1 cellular context compared by ENCODE assay signal in the genomic region with DNA sequence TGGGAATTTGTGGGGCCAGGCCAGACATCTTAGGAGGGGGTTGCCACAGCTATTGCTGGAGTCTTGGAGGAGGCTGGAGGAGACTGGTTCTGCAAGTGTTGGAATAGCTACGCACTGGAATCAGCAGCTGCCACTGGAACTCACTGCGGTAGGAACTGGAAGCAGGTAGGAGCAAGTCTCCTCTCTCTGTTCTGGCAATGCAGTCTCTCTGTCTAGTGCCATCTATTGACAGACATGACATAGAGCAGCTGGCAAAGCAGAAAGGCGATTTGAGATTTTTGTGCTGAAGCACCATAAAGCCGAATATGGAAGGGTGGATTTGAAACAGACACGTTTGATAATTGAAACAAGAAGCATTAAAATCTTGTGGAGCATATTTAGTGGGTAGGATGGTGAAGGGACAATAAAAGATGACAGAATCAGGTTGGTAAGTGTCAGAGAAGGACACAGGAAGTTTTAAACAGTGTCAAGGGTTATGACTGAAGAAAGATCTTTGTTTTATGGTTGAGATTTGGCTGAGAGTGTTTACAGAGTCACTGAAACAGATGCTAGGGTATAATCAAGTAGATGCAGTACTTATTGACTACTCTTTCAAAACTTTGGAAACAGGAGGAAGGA.
A peak's percentile ranks its signal among the peaks of the same experiment; 100 is the strongest.
TF ChIP-seq lines count a peak whose summit lies in the region.

No MANE protein-coding gene starts in this region.

TF ChIP-seq in HEK293, 187 proteins besides CTCF, POLR2A, EP300 and RAD21 (continued from another document):
- TF ChIP-seq, protein P1, sequence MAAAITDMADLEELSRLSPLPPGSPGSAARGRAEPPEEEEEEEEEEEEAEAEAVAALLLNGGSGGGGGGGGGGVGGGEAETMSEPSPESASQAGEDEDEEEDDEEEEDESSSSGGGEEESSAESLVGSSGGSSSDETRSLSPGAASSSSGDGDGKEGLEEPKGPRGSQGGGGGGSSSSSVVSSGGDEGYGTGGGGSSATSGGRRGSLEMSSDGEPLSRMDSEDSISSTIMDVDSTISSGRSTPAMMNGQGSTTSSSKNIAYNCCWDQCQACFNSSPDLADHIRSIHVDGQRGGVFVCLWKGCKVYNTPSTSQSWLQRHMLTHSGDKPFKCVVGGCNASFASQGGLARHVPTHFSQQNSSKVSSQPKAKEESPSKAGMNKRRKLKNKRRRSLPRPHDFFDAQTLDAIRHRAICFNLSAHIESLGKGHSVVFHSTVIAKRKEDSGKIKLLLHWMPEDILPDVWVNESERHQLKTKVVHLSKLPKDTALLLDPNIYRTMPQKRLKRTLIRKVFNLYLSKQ (tag by site-specific recombination; IDR thresholded peaks at IDR 0.05; ENCODE audit: borderline replicate concordance), result no peak
- TF ChIP-seq ZNF585B (tag by site-specific recombination; IDR thresholded peaks at IDR 0.05) (no peak), GLI2 (tag by site-specific recombination; IDR thresholded peaks at IDR 0.05; ENCODE audit: borderline replicate concordance, low read depth) (no peak), ZNF571 (tag by site-specific recombination; IDR thresholded peaks at IDR 0.05) (no peak), ZNF530 (tag by site-specific recombination; IDR thresholded peaks at IDR 0.05; ENCODE audit: low read depth) (no peak), ZNF548 (tag by site-specific recombination; IDR thresholded peaks at IDR 0.05) (no peak), ZNF274 (IDR thresholded peaks at IDR 0.05; ENCODE audit: low read length) (no peak), ZNF274 (tag by site-specific recombination; IDR thresholded peaks at IDR 0.05; ENCODE audit: borderline replicate concordance) (no peak), ZNF596 (tag by site-specific recombination; IDR thresholded peaks at IDR 0.05) (peak; percentile 77), HIC1 (tag by site-specific recombination; IDR thresholded peaks at IDR 0.05) (no peak), ZNF660 (tag by site-specific recombination; IDR thresholded peaks at IDR 0.05) (0 out of 2 replicates have a peak, but pooled peaks have one; percentile 21), IKZF3 (tag by site-specific recombination; IDR thresholded peaks at IDR 0.05) (no peak), ZNF837 (tag by site-specific recombination; IDR thresholded peaks at IDR 0.05) (no peak), ZNF121 (tag by site-specific recombination; IDR thresholded peaks at IDR 0.05) (no peak), ZNF292 (tag by site-specific recombination; IDR thresholded peaks at IDR 0.05; ENCODE audit: borderline replicate concordance, low read depth) (no peak), ZBTB7A (tag by site-specific recombination; IDR thresholded peaks at IDR 0.05; ENCODE audit: low read depth) (no peak), ZNF792 (tag by site-specific recombination; IDR thresholded peaks at IDR 0.05) (no peak), ZNF639 (tag by site-specific recombination; IDR thresholded peaks at IDR 0.05) (no peak), WT1 (tag by site-specific recombination; IDR thresholded peaks at IDR 0.05) (no peak), ZNF664 (tag by site-specific recombination; IDR thresholded peaks at IDR 0.05) (no peak), ZNF24 (tag by site-specific recombination; IDR thresholded peaks at IDR 0.05) (no peak), ZIC2 (tag by site-specific recombination; IDR thresholded peaks at IDR 0.05) (no peak), ZFP69B (tag by site-specific recombination; IDR thresholded peaks at IDR 0.05) (no peak), ZNF112 (tag by site-specific recombination; IDR thresholded peaks at IDR 0.05) (no peak), ZEB2 (tag by site-specific recombination; IDR thresholded peaks at IDR 0.05) (no peak), ZBTB1 (tag by site-specific recombination; IDR thresholded peaks at IDR 0.05) (no peak), ZNF600 (tag by site-specific recombination; IDR thresholded peaks at IDR 0.05) (peak; percentile 80), ZNF341 (tag by site-specific recombination; IDR thresholded peaks at IDR 0.05; ENCODE audit: low read depth) (no peak), ZNF777 (tag by site-specific recombination; IDR thresholded peaks at IDR 0.05; ENCODE audit: borderline replicate concordance) (no peak), ZNF248 (tag by site-specific recombination; IDR thresholded peaks at IDR 0.05) (no peak), HOXC10 (CRISPR knock-in tag; IDR thresholded peaks at IDR 0.05) (no peak), ZNF529 (tag by site-specific recombination; IDR thresholded peaks at IDR 0.05; ENCODE audit: insufficient replicate concordance) (no peak), ZNF654 (tag by site-specific recombination; IDR thresholded peaks at IDR 0.05; ENCODE audit: low read depth) (peak; percentile 46), ZNF544 (tag by site-specific recombination; IDR thresholded peaks at IDR 0.05) (no peak), ZNF155 (tag by site-specific recombination; IDR thresholded peaks at IDR 0.05) (no peak), OSR2 (tag by site-specific recombination; IDR thresholded peaks at IDR 0.05) (peak; percentile 52; the same call in 1 of the 2 replicates)
- TF ChIP-seq, protein P2, sequence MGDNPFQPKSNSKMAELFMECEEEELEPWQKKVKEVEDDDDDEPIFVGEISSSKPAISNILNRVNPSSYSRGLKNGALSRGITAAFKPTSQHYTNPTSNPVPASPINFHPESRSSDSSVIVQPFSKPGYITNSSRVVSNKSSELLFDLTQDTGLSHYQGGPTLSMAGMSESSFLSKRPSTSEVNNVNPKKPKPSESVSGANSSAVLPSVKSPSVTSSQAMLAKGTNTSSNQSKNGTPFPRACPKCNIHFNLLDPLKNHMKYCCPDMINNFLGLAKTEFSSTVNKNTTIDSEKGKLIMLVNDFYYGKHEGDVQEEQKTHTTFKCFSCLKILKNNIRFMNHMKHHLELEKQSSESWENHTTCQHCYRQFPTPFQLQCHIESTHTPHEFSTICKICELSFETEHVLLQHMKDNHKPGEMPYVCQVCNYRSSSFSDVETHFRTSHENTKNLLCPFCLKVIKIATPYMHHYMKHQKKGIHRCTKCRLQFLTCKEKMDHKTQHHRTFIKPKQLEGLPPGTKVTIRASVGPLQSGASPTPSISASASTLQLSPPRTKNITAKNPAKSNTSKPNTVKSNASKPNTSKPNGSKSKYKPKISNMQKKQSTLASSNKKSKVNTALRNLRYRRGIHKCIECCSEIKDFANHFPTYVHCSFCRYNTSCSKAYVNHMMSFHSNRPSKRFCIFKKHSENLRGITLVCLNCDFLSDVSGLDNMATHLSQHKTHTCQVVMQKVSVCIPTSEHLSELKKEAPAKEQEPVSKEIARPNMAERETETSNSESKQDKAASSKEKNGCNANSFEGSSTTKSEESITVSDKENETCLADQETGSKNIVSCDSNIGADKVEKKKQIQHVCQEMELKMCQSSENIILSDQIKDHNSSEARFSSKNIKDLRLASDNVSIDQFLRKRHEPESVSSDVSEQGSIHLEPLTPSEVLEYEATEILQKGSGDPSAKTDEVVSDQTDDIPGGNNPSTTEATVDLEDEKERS (tag by site-specific recombination; IDR thresholded peaks at IDR 0.05), result no peak
- TF ChIP-seq, protein P3, sequence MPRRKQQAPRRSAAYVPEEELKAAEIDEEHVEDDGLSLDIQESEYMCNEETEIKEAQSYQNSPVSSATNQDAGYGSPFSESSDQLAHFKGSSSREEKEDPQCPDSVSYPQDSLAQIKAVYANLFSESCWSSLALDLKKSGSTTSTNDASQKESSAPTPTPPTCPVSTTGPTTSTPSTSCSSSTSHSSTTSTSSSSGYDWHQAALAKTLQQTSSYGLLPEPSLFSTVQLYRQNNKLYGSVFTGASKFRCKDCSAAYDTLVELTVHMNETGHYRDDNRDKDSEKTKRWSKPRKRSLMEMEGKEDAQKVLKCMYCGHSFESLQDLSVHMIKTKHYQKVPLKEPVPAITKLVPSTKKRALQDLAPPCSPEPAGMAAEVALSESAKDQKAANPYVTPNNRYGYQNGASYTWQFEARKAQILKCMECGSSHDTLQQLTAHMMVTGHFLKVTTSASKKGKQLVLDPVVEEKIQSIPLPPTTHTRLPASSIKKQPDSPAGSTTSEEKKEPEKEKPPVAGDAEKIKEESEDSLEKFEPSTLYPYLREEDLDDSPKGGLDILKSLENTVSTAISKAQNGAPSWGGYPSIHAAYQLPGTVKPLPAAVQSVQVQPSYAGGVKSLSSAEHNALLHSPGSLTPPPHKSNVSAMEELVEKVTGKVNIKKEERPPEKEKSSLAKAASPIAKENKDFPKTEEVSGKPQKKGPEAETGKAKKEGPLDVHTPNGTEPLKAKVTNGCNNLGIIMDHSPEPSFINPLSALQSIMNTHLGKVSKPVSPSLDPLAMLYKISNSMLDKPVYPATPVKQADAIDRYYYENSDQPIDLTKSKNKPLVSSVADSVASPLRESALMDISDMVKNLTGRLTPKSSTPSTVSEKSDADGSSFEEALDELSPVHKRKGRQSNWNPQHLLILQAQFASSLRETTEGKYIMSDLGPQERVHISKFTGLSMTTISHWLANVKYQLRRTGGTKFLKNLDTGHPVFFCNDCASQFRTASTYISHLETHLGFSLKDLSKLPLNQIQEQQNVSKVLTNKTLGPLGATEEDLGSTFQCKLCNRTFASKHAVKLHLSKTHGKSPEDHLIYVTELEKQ (tag by site-specific recombination; IDR thresholded peaks at IDR 0.05; ENCODE audit: borderline replicate concordance), result no peak
- TF ChIP-seq, protein P4, sequence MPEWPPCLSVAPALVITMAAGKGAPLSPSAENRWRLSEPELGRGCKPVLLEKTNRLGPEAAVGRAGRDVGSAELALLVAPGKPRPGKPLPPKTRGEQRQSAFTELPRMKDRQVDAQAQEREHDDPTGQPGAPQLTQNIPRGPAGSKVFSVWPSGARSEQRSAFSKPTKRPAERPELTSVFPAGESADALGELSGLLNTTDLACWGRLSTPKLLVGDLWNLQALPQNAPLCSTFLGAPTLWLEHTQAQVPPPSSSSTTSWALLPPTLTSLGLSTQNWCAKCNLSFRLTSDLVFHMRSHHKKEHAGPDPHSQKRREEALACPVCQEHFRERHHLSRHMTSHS (tag by site-specific recombination; IDR thresholded peaks at IDR 0.05), result no peak
- TF ChIP-seq, protein P5, sequence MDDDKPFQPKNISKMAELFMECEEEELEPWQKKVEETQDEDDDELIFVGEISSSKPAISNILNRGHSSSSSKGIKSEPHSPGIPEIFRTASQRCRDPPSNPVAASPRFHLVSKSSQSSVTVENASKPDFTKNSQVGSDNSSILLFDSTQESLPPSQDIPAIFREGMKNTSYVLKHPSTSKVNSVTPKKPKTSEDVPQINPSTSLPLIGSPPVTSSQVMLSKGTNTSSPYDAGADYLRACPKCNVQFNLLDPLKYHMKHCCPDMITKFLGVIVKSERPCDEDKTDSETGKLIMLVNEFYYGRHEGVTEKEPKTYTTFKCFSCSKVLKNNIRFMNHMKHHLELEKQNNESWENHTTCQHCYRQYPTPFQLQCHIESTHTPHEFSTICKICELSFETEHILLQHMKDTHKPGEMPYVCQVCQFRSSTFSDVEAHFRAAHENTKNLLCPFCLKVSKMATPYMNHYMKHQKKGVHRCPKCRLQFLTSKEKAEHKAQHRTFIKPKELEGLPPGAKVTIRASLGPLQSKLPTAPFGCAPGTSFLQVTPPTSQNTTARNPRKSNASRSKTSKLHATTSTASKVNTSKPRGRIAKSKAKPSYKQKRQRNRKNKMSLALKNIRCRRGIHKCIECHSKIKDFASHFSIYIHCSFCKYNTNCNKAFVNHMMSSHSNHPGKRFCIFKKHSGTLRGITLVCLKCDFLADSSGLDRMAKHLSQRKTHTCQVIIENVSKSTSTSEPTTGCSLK (tag by site-specific recombination; IDR thresholded peaks at IDR 0.05), result no peak
TF ChIP-seq in HEK293: peak in this region for 6.
